In the genomic region with DNA sequence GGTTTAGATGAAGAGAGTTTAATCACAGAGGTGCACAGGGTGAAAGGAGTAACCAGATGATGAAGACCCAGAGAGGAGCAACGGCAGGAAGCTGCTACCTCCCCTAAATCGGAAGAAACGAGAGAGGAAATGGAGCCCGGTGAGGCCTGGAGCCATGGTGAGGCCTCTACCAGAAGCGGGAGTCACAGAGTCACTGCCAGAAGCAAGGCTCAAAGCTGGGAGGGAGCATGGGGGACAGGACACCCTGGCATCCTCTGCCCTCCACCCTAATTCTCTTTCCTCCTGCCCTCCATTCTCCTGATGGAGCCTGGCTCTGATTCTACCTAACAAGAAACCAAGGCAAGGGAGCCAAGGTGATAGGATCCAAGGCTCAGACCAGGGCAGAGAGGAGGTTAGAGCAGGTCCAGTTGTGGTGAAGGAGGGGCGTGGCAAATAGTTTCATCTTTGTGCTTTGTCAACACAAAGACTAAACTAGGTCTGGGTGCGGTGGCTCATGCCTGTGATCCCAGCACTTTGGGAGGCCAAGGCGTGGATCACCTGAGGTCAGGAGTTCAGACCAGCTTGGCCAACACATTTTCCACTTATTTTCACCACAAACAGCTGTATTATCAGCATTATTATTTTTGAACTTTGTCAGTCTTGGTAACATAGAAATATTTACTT, we compare ENCODE assay signal across 22 cellular contexts.
DNase-seq lines count a peak whose midpoint lies in the region; ATAC-seq, FAIRE-seq and TF ChIP-seq lines count a peak whose summit lies in the region.
"Had no signal": no experiment of that assay in that cellular context is flagged by ENCODE, and none has a peak within 500 bp of the region (broad histone marks: within the 10 kb centered on the region; RNA-seq: fewer than 3 reads in every experiment).

No MANE protein-coding gene starts in this region.

- H3K36me3 ChIP-seq in HUES64 (ENCODE audit: insufficient read depth, low read length) (no peaks in the 10 kb centered on the region), ascending aorta (no peaks in the 10 kb centered on the region), left lung (no peaks in the 10 kb centered on the region)

- intact Hi-C loops in ascending aorta (cut with DNase I) (loop anchor here (2.0 to 5.0 kb wide), 4 partner anchors 87 to 316 kb away; partner anchors contain the start of genes RAI14 and TTC23L), left lung (cut with DNase I) (loop anchor here in 1 of 2 donors (10.0 kb wide), 1 partner anchor 373 kb away; no protein-coding TSS in a partner anchor)

- ATAC-seq in left lung, result peak; percentile 69
- ATAC-seq in stimulated activated naive B cell treated with anti-CD40 and anti-IgM and Interleukin-4, amounts not matched to agents 10 μg/mL and 1 μg/mL and 100 μg/mL, for 72 hours (replicated peaks), result no peak
- ATAC-seq: effector memory CD8-positive, alpha-beta T cell; right cardiac atrium; stimulated activated naive CD8-positive, alpha-beta T cell treated with anti-CD3 and anti-CD28 coated beads, Interleukin-15, amount 100 ng/mL, for 72 hours had no signal

- no peaks in the 10 kb centered on the region for H3K36me3 Mint-ChIP-seq in stimulated activated naive B cell treated with anti-CD40 and anti-IgM and Interleukin-4, amounts not matched to agents 10 μg/mL and 1 μg/mL and 100 μg/mL, for 72 hours
- H3K36me3 Mint-ChIP-seq in nephron progenitor cell (ENCODE audit: low read depth), result no peaks in the 10 kb centered on the region

- no peak overlapping the region for H3K4me3 Mint-ChIP-seq in stimulated activated naive B cell treated with anti-CD40 and anti-IgM and Interleukin-4, amounts not matched to agents 10 μg/mL and 1 μg/mL and 100 μg/mL, for 72 hours
- H3K4me3 Mint-ChIP-seq in nephron progenitor cell, result no peak overlapping the region
- H3K4me3 Mint-ChIP-seq: activated CD4-positive, alpha-beta T cell treated with anti-CD3 and anti-CD28 coated beads, Interleukin-2, amount 10 ng/mL, durations not matched to agents 24 days and 14 days; effector memory CD8-positive, alpha-beta T cell; stimulated activated naive CD8-positive, alpha-beta T cell treated with anti-CD3 and anti-CD28 coated beads, Interleukin-15, amount 100 ng/mL, for 72 hours had no signal

- 91% methylated on average over 8 of the region's 8 CpGs for WGBS in HUES64

- TF ChIP-seq CTCF in ascending aorta (IDR thresholded peaks at IDR 0.05), result no peak
- TF ChIP-seq CTCF in left lung (IDR thresholded peaks at IDR 0.05), result no peak
- no peak for TF ChIP-seq CTCF in nephron progenitor cell (IDR thresholded peaks at IDR 0.05)
- no peak for TF ChIP-seq CTCF in D721Med (IDR thresholded peaks at IDR 0.05; ENCODE audit: insufficient read depth, missing control alignments)

- H3K4me3 ChIP-seq in HUES64 (ENCODE audit: low read length) (no peak overlapping the region), ascending aorta (no peak overlapping the region), left lung (no peak overlapping the region)

- H3K9ac ChIP-seq in HUES64 (ENCODE audit: low read depth, low read length), result no peak overlapping the region

- H3K27me3 Mint-ChIP-seq in stimulated activated naive B cell treated with anti-CD40 and anti-IgM and Interleukin-4, amounts not matched to agents 10 μg/mL and 1 μg/mL and 100 μg/mL, for 72 hours, result peaks cover 6 to 10% of the 10 kb centered on the region in 2 donors
- H3K27me3 Mint-ChIP-seq in nephron progenitor cell (ENCODE audit: low read depth, poor library complexity), result peaks cover 7% of the 10 kb centered on the region

- no peaks in the 10 kb centered on the region for H3K27me3 ChIP-seq in HUES64 (ENCODE audit: insufficient read depth, low read length)
- no peaks in the 10 kb centered on the region for H3K27me3 ChIP-seq in ascending aorta
- H3K27me3 ChIP-seq in left lung, result no peaks in the 10 kb centered on the region

- peak overlapping the region; percentile 65 for H3K27ac Mint-ChIP-seq in stimulated activated naive B cell treated with anti-CD40 and anti-IgM and Interleukin-4, amounts not matched to agents 10 μg/mL and 1 μg/mL and 100 μg/mL, for 72 hours
- H3K27ac Mint-ChIP-seq in nephron progenitor cell, result no peak overlapping the region
- H3K27ac Mint-ChIP-seq: activated CD4-positive, alpha-beta T cell treated with anti-CD3 and anti-CD28 coated beads, Interleukin-2, amount 10 ng/mL, durations not matched to agents 24 days and 14 days; effector memory CD8-positive, alpha-beta T cell; stimulated activated naive CD8-positive, alpha-beta T cell treated with anti-CD3 and anti-CD28 coated beads, Interleukin-15, amount 100 ng/mL, for 72 hours had no signal

- no peak for DNase-seq in ascending aorta (ENCODE audit: low spot score in 2 of 2)
- DNase-seq in left lung, result no peak
- DNase-seq in stimulated activated naive B cell treated with anti-CD40 and anti-IgM and Interleukin-4, amounts not matched to agents 10 μg/mL and 1 μg/mL and 100 μg/mL, for 72 hours, result no peak
- DNase-seq in nephron progenitor cell, result no peak
- no peak for DNase-seq in DMS114 treated with DMSO at 0.1 percent for 48 hours (lab: John Stamatoyannopoulos, UW; ENCODE audit: unreplicated experiment)
- DNase-seq in iPS-NIHi7 (ENCODE audit: extremely low spot score), result no peak
- DNase-seq in D721Med (ENCODE audit: insufficient read length, low spot score), result no peak
- DNase-seq: activated CD4-positive, alpha-beta T cell treated with anti-CD3 and anti-CD28 coated beads, Interleukin-2, amount 10 ng/mL, durations not matched to agents 24 days and 14 days; activated CD8-positive, alpha-beta memory T cell treated with anti-CD3 and anti-CD28 coated beads, Interleukin-2, amount 50 U/mL, for 4 hours; amygdala; effector memory CD8-positive, alpha-beta T cell; hippocampal formation; Kasumi-1; kidney glomerular epithelial cell; NCI-H1105; NCI-H69; right cardiac atrium; stimulated activated naive CD8-positive, alpha-beta T cell treated with anti-CD3 and anti-CD28 coated beads, Interleukin-15, amount 100 ng/mL, for 72 hours had no signal

- H3K9me3 Mint-ChIP-seq in stimulated activated naive B cell treated with anti-CD40 and anti-IgM and Interleukin-4, amounts not matched to agents 10 μg/mL and 1 μg/mL and 100 μg/mL, for 72 hours, result no peaks in the 10 kb centered on the region
- H3K9me3 Mint-ChIP-seq in nephron progenitor cell, result no peaks in the 10 kb centered on the region
- H3K9me3 Mint-ChIP-seq: activated CD4-positive, alpha-beta T cell treated with anti-CD3 and anti-CD28 coated beads, Interleukin-2, amount 10 ng/mL, durations not matched to agents 24 days and 14 days; effector memory CD8-positive, alpha-beta T cell; stimulated activated naive CD8-positive, alpha-beta T cell treated with anti-CD3 and anti-CD28 coated beads, Interleukin-15, amount 100 ng/mL, for 72 hours had no signal

- peaks cover 21% of the 10 kb centered on the region for H3K4me1 ChIP-seq in HUES64 (ENCODE audit: insufficient read depth, low read length)
- peaks cover 0 to 31% of the 10 kb centered on the region in 2 donors for H3K4me1 ChIP-seq in ascending aorta
- peaks cover 0 to 21% of the 10 kb centered on the region in 2 donors for H3K4me1 ChIP-seq in left lung

- no peak for FAIRE-seq in D721Med (lab: Jason Lieb, UNC)
- FAIRE-seq: G401.6, RCC 7860, urothelium cell line had no signal

- no peaks in the 10 kb centered on the region for H3K9me3 ChIP-seq in HUES64 (ENCODE audit: insufficient read depth, low read depth, low read length)
- H3K9me3 ChIP-seq in ascending aorta, result no peaks in the 10 kb centered on the region
- H3K9me3 ChIP-seq in left lung, result no peaks in the 10 kb centered on the region

- peaks cover 0 to 3% of the 10 kb centered on the region in 2 donors for H3K4me1 Mint-ChIP-seq in stimulated activated naive B cell treated with anti-CD40 and anti-IgM and Interleukin-4, amounts not matched to agents 10 μg/mL and 1 μg/mL and 100 μg/mL, for 72 hours
- peaks cover 8% of the 10 kb centered on the region for H3K4me1 Mint-ChIP-seq in nephron progenitor cell
- H3K4me1 Mint-ChIP-seq: activated CD4-positive, alpha-beta T cell treated with anti-CD3 and anti-CD28 coated beads, Interleukin-2, amount 10 ng/mL, durations not matched to agents 24 days and 14 days had no signal

- H3K27ac ChIP-seq in HUES64 (ENCODE audit: low read depth, low read length) (peak overlapping the region; percentile 86), ascending aorta (peak overlapping the region; percentile 81 to 82), left lung (no peak overlapping the region)

Comparison
In these comparisons a context has a peak if more than half of its experiments do, and no peak if none do; other contexts are left out.
1. H3K27ac ChIP-seq: peak in HUES64 (single experiment) and ascending aorta (2 of 2); none in left lung (0 of 2).